ENCODE assay signal across 11 cellular contexts in the genomic region with DNA sequence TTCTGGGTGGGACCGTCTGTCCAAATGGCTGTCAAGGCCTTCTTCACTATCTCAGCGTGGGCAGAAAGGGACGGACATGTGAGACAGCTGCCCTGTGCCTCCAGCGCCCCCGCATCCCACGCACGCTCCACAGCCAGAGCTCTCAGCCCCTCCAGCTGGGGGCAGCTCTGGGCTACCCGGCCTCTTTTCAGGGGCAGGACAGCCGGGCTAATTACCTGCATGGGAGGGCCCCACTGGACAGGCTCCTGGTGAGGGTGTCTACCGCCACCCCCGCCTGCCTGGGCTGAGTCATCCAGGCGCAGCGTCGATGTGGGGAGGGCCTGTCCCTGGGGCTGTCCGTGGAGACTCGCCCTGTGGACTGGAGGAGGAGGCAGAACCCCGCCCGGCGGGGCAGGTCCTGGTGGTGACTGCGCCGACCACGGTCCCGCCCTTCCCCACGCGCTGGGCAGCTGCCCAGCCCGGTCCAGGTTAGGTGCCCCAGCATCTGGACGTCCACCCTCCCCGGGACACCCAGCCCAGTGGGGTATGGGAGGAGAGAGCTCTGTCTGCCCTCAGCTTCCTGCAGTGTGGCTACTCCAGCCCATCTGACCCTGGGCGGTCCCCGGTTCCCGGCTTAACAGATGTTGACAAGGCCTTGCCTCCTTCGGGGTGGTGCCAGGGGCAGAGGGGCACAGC. TPM values are rescaled to one million over a fixed set of nuclear protein-coding genes. Genes with fewer than 3 reads are reported as not detected.
A peak's percentile ranks its signal among the peaks of the same experiment; 100 is the strongest.
DNase-seq lines count a peak whose midpoint lies in the region; ATAC-seq, FAIRE-seq and TF ChIP-seq lines count a peak whose summit lies in the region.
"Had no signal": no experiment of that assay in that cellular context is flagged by ENCODE, and none has a peak within 500 bp of the region (broad histone marks: within the 10 kb centered on the region; RNA-seq: fewer than 3 reads in every experiment).

No MANE protein-coding gene starts in this region.

- H3K27me3 ChIP-seq in endothelial cell of umbilical vein (ENCODE audit: control insufficient read depth in 2 of 2, insufficient read depth in 2 of 2, low read length in 2 of 2) (no peaks in the 10 kb centered on the region), mucosa of rectum (ENCODE audit: control insufficient read depth in 2 of 2, insufficient read depth in 2 of 2, low read length in 2 of 2) (peaks cover 6 to 15% of the 10 kb centered on the region in 2 donors)

- H3K4me1 ChIP-seq in endothelial cell of umbilical vein (ENCODE audit: control insufficient read depth, extremely low read depth, insufficient read depth, low read length) (peaks cover 8% of the 10 kb centered on the region), mucosa of rectum (ENCODE audit: control insufficient read depth in 2 of 2, insufficient read depth in 2 of 2, low read length in 2 of 2) (peaks cover 20 to 23% of the 10 kb centered on the region in 2 donors)

- POLR2A ChIA-PET in endothelial cell of umbilical vein (lab: Charles Lee), result no interaction called here

- H3K9me3 ChIP-seq in endothelial cell of umbilical vein (replicated peaks; ENCODE audit: control insufficient read depth, insufficient read depth, low read length) (no peaks in the 10 kb centered on the region), mucosa of rectum (ENCODE audit: control insufficient read depth in 2 of 2, low read length in 2 of 2) (no peaks in the 10 kb centered on the region)

- no peaks in the 10 kb centered on the region for H3K9me1 ChIP-seq in endothelial cell of umbilical vein (replicated peaks; ENCODE audit: control insufficient read depth, extremely low read depth, insufficient read depth, low read length)

- ATAC-seq in HG02885 (IDR thresholded peaks at IDR 0.05; ENCODE audit: poor library complexity, unreplicated experiment) (no peak), HG03108 (IDR thresholded peaks at IDR 0.05; ENCODE audit: unreplicated experiment) (no peak), GM19455 (IDR thresholded peaks at IDR 0.05; ENCODE audit: unreplicated experiment) (no peak)

- CTCF ChIA-PET in endothelial cell of umbilical vein (lab: Charles Lee), result interaction anchor here (0.7 to 1.2 kb wide), 3 partner anchors 19 to 292 kb away, joined by 3 read pairs; no protein-coding TSS in a partner anchor

- H2AFZ ChIP-seq in endothelial cell of umbilical vein (ENCODE audit: low read depth, low read length), result peak overlapping the region; percentile 95

- FAIRE-seq in endothelial cell of umbilical vein (lab: Jason Lieb, UNC), result no peak
- FAIRE-seq in frontal cortex (lab: Jason Lieb, UNC), result no peak

- H4K20me1 ChIP-seq in endothelial cell of umbilical vein (replicated peaks; ENCODE audit: control insufficient read depth, extremely low read depth, insufficient read depth, low read length), result no peaks in the 10 kb centered on the region

- H3K4me3 ChIP-seq in endothelial cell of umbilical vein (replicated peaks in 1 of 3; ENCODE audit: insufficient read depth in 1 of 3, low read depth in 1 of 3, low read length in 3 of 3), result no peak overlapping the region
- peak overlapping the region; percentile 25 to 26 for H3K4me3 ChIP-seq in mucosa of rectum (ENCODE audit: low read length in 2 of 2)

- H3K79me2 ChIP-seq in endothelial cell of umbilical vein (ENCODE audit: control insufficient read depth, insufficient read depth, low read length), result no peaks in the 10 kb centered on the region

- peak overlapping the region; percentile 28 for H3K4me2 ChIP-seq in endothelial cell of umbilical vein (ENCODE audit: insufficient read depth, low read length)

- no TSS peak for BruUV-seq in endothelial cell of umbilical vein (replicated peaks; lab: Mats Ljungman, UMichigan)

- no peak for TF ChIP-seq CTCF in endothelial cell of umbilical vein (IDR thresholded peaks at IDR 0.05; ENCODE audit: extremely low read depth in 1 of 2, insufficient read depth in 1 of 2, low read depth in 1 of 2, low read length in 2 of 2)

- in situ Hi-C loops in Caki2 (cut with HindIII; ENCODE audit: low pct_unique_long_range_greater_than_20kb, low sequenced_read_pairs), result no loop called here

- H3K9ac ChIP-seq in endothelial cell of umbilical vein (replicated peaks; ENCODE audit: extremely low read depth, insufficient read depth, low read length) (no peak overlapping the region), mucosa of rectum (ENCODE audit: low read depth in 1 of 2, low read length in 2 of 2) (peak overlapping the region in 1 of 2 donors; percentile 58)

- TF ChIP-seq POLR2A in endothelial cell of umbilical vein (IDR thresholded peaks at IDR 0.05; ENCODE audit: low read depth, low read length), result no peak

- H3K36me3 ChIP-seq in endothelial cell of umbilical vein (ENCODE audit: control insufficient read depth in 2 of 2, extremely low read depth in 1 of 2, insufficient read depth in 2 of 2, low read length in 2 of 2), result no peaks in the 10 kb centered on the region
- H3K36me3 ChIP-seq in mucosa of rectum (ENCODE audit: control insufficient read depth in 2 of 2, insufficient read depth in 2 of 2, low read length in 2 of 2), result no peaks in the 10 kb centered on the region

- dilution Hi-C loops in endothelial cell of umbilical vein (cut with MboI; ENCODE audit: extremely low pct_ligation_motif_present, low sequenced_read_pairs), result no loop called here

- peak; percentile 55 for DNase-seq in Caki2 (ENCODE audit: low read depth)
- DNase-seq in MV-4-11 (lab: John Stamatoyannopoulos, UW), result peak; percentile 12
- DNase-seq in endothelial cell of umbilical vein (ENCODE audit: low read depth, low spot score), result no peak
- no peak for DNase-seq in frontal cortex (ENCODE audit: low spot score in 2 of 2)
- DNase-seq: CD4-positive, CD25-positive, alpha-beta regulatory T cell; HCEC 1CT; NCI-H510A had no signal

- H3K27ac ChIP-seq in endothelial cell of umbilical vein (ENCODE audit: insufficient read depth, low read depth, low read length), result no peak overlapping the region
- H3K27ac ChIP-seq in mucosa of rectum (ENCODE audit: low read depth in 2 of 2, low read length in 2 of 2), result peak overlapping the region; percentile 61 to 67

- intact Hi-C loops in endothelial cell of umbilical vein (cut with micrococcal nuclease), result no loop called here

TF ChIP-seq in endothelial cell of umbilical vein, 7 proteins besides CTCF, POLR2A, EP300 and RAD21:
- TF ChIP-seq, protein P1, sequence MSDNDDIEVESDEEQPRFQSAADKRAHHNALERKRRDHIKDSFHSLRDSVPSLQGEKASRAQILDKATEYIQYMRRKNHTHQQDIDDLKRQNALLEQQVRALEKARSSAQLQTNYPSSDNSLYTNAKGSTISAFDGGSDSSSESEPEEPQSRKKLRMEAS (IDR thresholded peaks at IDR 0.05; ENCODE audit: insufficient read depth, insufficient read length), result no peak
- TF ChIP-seq FOS (IDR thresholded peaks at IDR 0.05; ENCODE audit: borderline replicate concordance, insufficient read depth, low read length), result peak; percentile 46

RNA-seq across cellular contexts. Expression of a gene that starts 5.9 kb away (rescaled TPM):
- 23.0 and 32.4 TPM in 2 replicates for total RNA-seq in Caki2 (2014; rRNA removed; shearing (Covaris generic); ENCODE audit: low replicate concordance)
- total RNA-seq in endothelial cell of umbilical vein (29.5 and 36.6 TPM in 2 replicates), frontal cortex (45.2 TPM)
- polyA plus RNA-seq in endothelial cell of umbilical vein, result 54.4 and 67.5 TPM in 2 replicates
- 21.5 and 36.2 TPM in 2 replicates for polyA plus RNA-seq in endothelial cell of umbilical vein (2011; cell fraction: cytosol; rRNA removed)
- 13.5 and 18.3 TPM in 2 replicates for polyA plus RNA-seq in endothelial cell of umbilical vein (2011; cell fraction: nucleus; rRNA removed)
- 19.0 and 36.8 TPM in 2 replicates for polyA plus RNA-seq in endothelial cell of umbilical vein (2012)
- polyA minus RNA-seq in endothelial cell of umbilical vein, result 20.0 and 21.3 TPM in 2 replicates
- polyA minus RNA-seq in endothelial cell of umbilical vein (2011; cell fraction: cytosol; rRNA and poly(A)+ RNA removed), result 62.9 TPM
- polyA minus RNA-seq in endothelial cell of umbilical vein (2011; cell fraction: nucleus; rRNA and poly(A)+ RNA removed), result 5.6 and 13.3 TPM in 2 replicates

Comparison
In these comparisons a context has a peak if more than half of its experiments do, and no peak if none do; other contexts are left out.
1. DNase-seq: peak in Caki2 (single experiment) and MV-4-11 (single experiment); none in endothelial cell of umbilical vein (single experiment) and frontal cortex (0 of 2).
2. H3K4me3 ChIP-seq: peak in mucosa of rectum (2 of 2); none in endothelial cell of umbilical vein (0 of 3).